In genomic region chr16:20901068-20901440, GRCh38 we compare ENCODE assay signal across 8 cellular contexts. TPM values are rescaled to one million over a fixed set of nuclear protein-coding genes. Genes with fewer than 3 reads are reported as not detected.
DNase-seq lines count a peak whose midpoint lies in the region; ATAC-seq, FAIRE-seq and TF ChIP-seq lines count a peak whose summit lies in the region.

No MANE protein-coding gene starts in this region.

- peak overlapping the region; percentile 89 for H3K9ac ChIP-seq in GM12878 (ENCODE audit: control insufficient read depth, insufficient read depth, low read length)
- peak overlapping the region; percentile 95 for H3K9ac ChIP-seq in HepG2 (ENCODE audit: insufficient read depth, low read depth, low read length)

- peaks cover 25% of the 10 kb centered on the region for H3K79me2 ChIP-seq in GM12878 (ENCODE audit: control insufficient read depth, insufficient read depth, low read length)
- H3K79me2 ChIP-seq in HepG2 (ENCODE audit: insufficient read depth, low read length): peaks cover 71% of the 10 kb centered on the region

- TF ChIP-seq EP300 in GM12878 (IDR thresholded peaks at IDR 0.05; ENCODE audit: borderline replicate concordance in 1 of 2, control insufficient read depth in 1 of 2, low read depth in 2 of 2, low read length in 2 of 2) (no peak), HepG2 (IDR thresholded peaks at IDR 0.05; ENCODE audit: low read depth in 2 of 2, low read length in 2 of 2) (no peak), HepG2 (CRISPR knock-in tag; IDR thresholded peaks at IDR 0.05; ENCODE audit: borderline replicate concordance) (no peak), upper lobe of left lung (IDR thresholded peaks at IDR 0.05) (no peak)

- H3K9me3 Mint-ChIP-seq in CD8-positive, alpha-beta T cell: no peaks in the 10 kb centered on the region

- BruUV-seq in GM12878 (replicated peaks; lab: Mats Ljungman, UMichigan) (no TSS peak), HepG2 (replicated peaks; lab: Mats Ljungman, UMichigan) (no TSS peak)

- H3K27me3 ChIP-seq in CD8-positive, alpha-beta T cell (ENCODE audit: insufficient read depth, low read length): no peaks in the 10 kb centered on the region
- H3K27me3 ChIP-seq in GM12878 (replicated peaks in 1 of 2; ENCODE audit: control insufficient read depth in 2 of 2, insufficient read depth in 2 of 2, low read length in 1 of 2) (no peaks in the 10 kb centered on the region), HepG2 (ENCODE audit: control insufficient read depth in 1 of 2, insufficient read depth in 2 of 2, low read length in 2 of 2) (no peaks in the 10 kb centered on the region; a peak in 1 of 5 replicates), upper lobe of left lung (no peaks in the 10 kb centered on the region)

- TF ChIP-seq RAD21 in GM12878 (IDR thresholded peaks at IDR 0.05; ENCODE audit: insufficient read depth, low read depth, low read length): no peak
- no peak for TF ChIP-seq RAD21 in HepG2 (CRISPR knock-in tag; IDR thresholded peaks at IDR 0.05)

- H3K27ac Mint-ChIP-seq in CD8-positive, alpha-beta T cell: peak overlapping the region; percentile 98

- H4K20me1 ChIP-seq in GM12878 (ENCODE audit: control insufficient read depth, insufficient read depth) (no peaks in the 10 kb centered on the region), HepG2 (ENCODE audit: insufficient read depth, low read length) (peaks cover 9% of the 10 kb centered on the region; the same call in 1 of the 2 replicates)

- H3K4me2 ChIP-seq in GM12878 (ENCODE audit: control insufficient read depth, insufficient read depth) (peak overlapping the region; percentile 79), HepG2 (ENCODE audit: low read depth, low read length) (peak overlapping the region; percentile 93)

- H3K4me1 ChIP-seq in CD8-positive, alpha-beta T cell (ENCODE audit: insufficient read depth, low read length): peaks cover 40% of the 10 kb centered on the region
- H3K4me1 ChIP-seq in GM12878 (ENCODE audit: control insufficient read depth, insufficient read depth, low read length) (peaks cover 22% of the 10 kb centered on the region), HepG2 (ENCODE audit: insufficient read depth, low read length) (peaks cover 80% of the 10 kb centered on the region), upper lobe of left lung (peaks cover 57 to 76% (median 62%) of the 10 kb centered on the region in 4 donors)

- TF ChIP-seq CTCF in CD8-positive, alpha-beta T cell (IDR thresholded peaks at IDR 0.05): no peak
- no peak for TF ChIP-seq CTCF in GM12878 (IDR thresholded peaks at IDR 0.05 in 2 of 3, conservative IDR thresholded peaks at IDR 0.05 in 1 of 3; ENCODE audit: control insufficient read depth in 2 of 3, extremely low read depth in 1 of 3, insufficient read depth in 1 of 3, low read depth in 3 of 3, low read length in 3 of 3)
- no peak for TF ChIP-seq CTCF in HepG2 (CRISPR knock-in tag; IDR thresholded peaks at IDR 0.05)
- no peak for TF ChIP-seq CTCF in upper lobe of left lung (IDR thresholded peaks at IDR 0.05)

- peak overlapping the region; percentile 45 for H2AFZ ChIP-seq in GM12878 (ENCODE audit: control insufficient read depth, low read depth, low read length)
- no peak overlapping the region for H2AFZ ChIP-seq in HepG2 (ENCODE audit: low read length)

- CTCF ChIA-PET in CD8-positive, alpha-beta T cell (lab: Charles Lee): no interaction called here
- CTCF ChIA-PET in GM12878 (lab: Yijun Ruan, JAX) (interaction anchor here (1.0 to 5.6 kb wide), 3 partner anchors 26 to 97 kb away, joined by 4 to 36 read pairs (median 6); no protein-coding TSS in a partner anchor), HepG2 (lab: Yijun Ruan, JAX; ENCODE audit: low intra/inter-chr PET ratio, low total read pairs) (no interaction called here)

- FAIRE-seq in GM12878 (lab: Jason Lieb, UNC): no peak
- FAIRE-seq in HepG2 (lab: Jason Lieb, UNC): no peak

- no peaks in the 10 kb centered on the region for H3K9me3 ChIP-seq in CD8-positive, alpha-beta T cell (ENCODE audit: low read length)
- no peaks in the 10 kb centered on the region for H3K9me3 ChIP-seq in GM12878 (replicated peaks; ENCODE audit: control insufficient read depth, insufficient read depth, low read length)
- H3K9me3 ChIP-seq in HepG2 (ENCODE audit: low read length): no peaks in the 10 kb centered on the region
- H3K9me3 ChIP-seq in upper lobe of left lung: no peaks in the 10 kb centered on the region

- in situ Hi-C loops in GM12878 (cut with MboI) (no loop called here), HepG2 (cut with HindIII; ENCODE audit: extremely low pct_ligation_motif_present, low pct_unique_long_range_greater_than_20kb) (no loop called here)

- intact Hi-C loops in CD8-positive, alpha-beta T cell (cut with DNase I, micrococcal nuclease): loop anchor here in 1 of 2 experiments (5.0 kb wide), 1 partner anchor 1396 kb away; the partner anchor contains the start of gene POLR3E
- intact Hi-C loops in GM12878 (cut with micrococcal nuclease; ENCODE audit: unreplicated experiment): loop anchor here (2.0 kb wide), 2 partner anchors 26 to 94 kb away; partner anchors contain the start of genes ERI2 and REXO5
- intact Hi-C loops in HepG2 (cut with micrococcal nuclease; ENCODE audit: unreplicated experiment): no loop called here

- DNase-seq in CD8-positive, alpha-beta T cell: no peak
- no peak for DNase-seq in GM12878 (ENCODE audit: low read depth, low spot score)
- no peak for DNase-seq in HepG2 (ENCODE audit: low spot score)
- no peak for DNase-seq in upper lobe of left lung
- DNase-seq in activated gamma-delta T cell (lab: John Stamatoyannopoulos, UW): no peak

- peak overlapping the region; percentile 80 for H3K4me3 ChIP-seq in CD8-positive, alpha-beta T cell (ENCODE audit: low read depth, low read length)
- H3K4me3 ChIP-seq in GM12878 (peak overlapping the region; percentile 82), HepG2 (replicated peaks in 1 of 3; ENCODE audit: insufficient read depth in 1 of 3, low read depth in 2 of 3, low read length in 3 of 3) (peak overlapping the region; percentile 83 to 95 (median 87)), upper lobe of left lung (peak overlapping the region; percentile 53 to 91 (median 74))

- no peaks in the 10 kb centered on the region for H3K27me3 Mint-ChIP-seq in CD8-positive, alpha-beta T cell (ENCODE audit: low read depth)

- 2% methylated on average over 20 of the region's 20 CpGs for WGBS in GM12878 (ENCODE audit: insufficient coverage, insufficient replicate concordance, low lambda C conversion rate, missing lambda C conversion rate)
- WGBS in HepG2 (ENCODE audit: low lambda C conversion rate): under 1% methylated on average over 20 of the region's 20 CpGs
- 1 to 6% methylated on average over 3 to 17 of the region's 20 CpGs for WGBS in upper lobe of left lung, 2 donors

- TF ChIP-seq POLR2A in GM12878 (IDR thresholded peaks at IDR 0.05; ENCODE audit: low read depth, low read length): peak; percentile 72
- TF ChIP-seq POLR2A in HepG2 (IDR thresholded peaks at IDR 0.05; ENCODE audit: insufficient read depth in 1 of 2, low read depth in 2 of 2, low read length in 2 of 2): no peak
- peak in 1 of 4 donors; percentile 28 for TF ChIP-seq POLR2A in upper lobe of left lung (IDR thresholded peaks at IDR 0.05)

- peaks cover 18% of the 10 kb centered on the region for H3K36me3 Mint-ChIP-seq in CD8-positive, alpha-beta T cell

- H3K27ac ChIP-seq in CD8-positive, alpha-beta T cell (ENCODE audit: low read depth, low read length): peak overlapping the region; percentile 93
- peak overlapping the region; percentile 96 for H3K27ac ChIP-seq in GM12878 (ENCODE audit: control insufficient read depth, insufficient read depth)
- H3K27ac ChIP-seq in HepG2 (ENCODE audit: extremely low read length, insufficient read depth, low read length): peak overlapping the region; percentile 94
- H3K27ac ChIP-seq in upper lobe of left lung: peak overlapping the region; percentile 95 to 99 (median 97)

- H3K36me3 ChIP-seq in CD8-positive, alpha-beta T cell (ENCODE audit: insufficient read depth, low read length): no peaks in the 10 kb centered on the region
- H3K36me3 ChIP-seq in GM12878 (ENCODE audit: control insufficient read depth in 2 of 2, insufficient read depth in 2 of 2, low read length in 1 of 2): no peaks in the 10 kb centered on the region; a peak in 1 of 4 replicates
- peaks cover 2 to 16% of the 10 kb centered on the region in 2 experiments for H3K36me3 ChIP-seq in HepG2 (replicated peaks in 1 of 2; ENCODE audit: control insufficient read depth in 1 of 2, insufficient read depth in 2 of 2, low read length in 2 of 2)
- H3K36me3 ChIP-seq in upper lobe of left lung: peaks cover 0 to 12% (median 0%) of the 10 kb centered on the region in 4 donors

- SMC1A ChIA-PET in GM12878 (lab: Charles Lee; ENCODE audit: uncharacterized antibody, unreplicated experiment): interaction anchor here (0.9 to 5.6 kb wide), 5 partner anchors 17 to 47 kb away, joined by 3 to 42 read pairs (median 10); no protein-coding TSS in a partner anchor

- RAD21 ChIA-PET in GM12878 (lab: Charles Lee; ENCODE audit: unreplicated experiment): interaction anchor here (3.8 kb wide), 2 partner anchors 26 to 35 kb away, joined by 27 to 31 read pairs; no protein-coding TSS in a partner anchor

- H3K4me1 Mint-ChIP-seq in CD8-positive, alpha-beta T cell (ENCODE audit: low read depth): peaks cover 72% of the 10 kb centered on the region

- peak; percentile 3 for ATAC-seq in CD8-positive, alpha-beta T cell
- ATAC-seq in HG03432 (IDR thresholded peaks at IDR 0.05; ENCODE audit: unreplicated experiment) (peak; percentile 4), GM12878 (peak; percentile 12; the same call in 1 of the 3 replicates), HepG2 (peak; percentile 19), upper lobe of left lung (ENCODE audit: low FRiP score in 2 of 2) (peak in 1 of 2 donors; percentile 6), HG03442 (IDR thresholded peaks at IDR 0.05; ENCODE audit: unreplicated experiment) (no peak), HG03354 (IDR thresholded peaks at IDR 0.05; ENCODE audit: poor library complexity, severe bottlenecking, unreplicated experiment) (no peak)

- peak overlapping the region; percentile 96 for H3K4me3 Mint-ChIP-seq in CD8-positive, alpha-beta T cell

- POLR2A ChIA-PET in CD8-positive, alpha-beta T cell (lab: Charles Lee): interaction anchor here (0.7 to 1.3 kb wide), 4 partner anchors 26 to 257 kb away, joined by 3 to 11 read pairs (median 3); partner anchors contain the start of genes ERI2, LDAF1 and REXO5
- POLR2A ChIA-PET in GM12878 (lab: Charles Lee) (interaction anchor here (0.8 to 4.3 kb wide), 5 partner anchors 22 to 35 kb away, joined by 3 to 27 read pairs (median 9); no protein-coding TSS in a partner anchor), HepG2 (lab: Yijun Ruan, JAX) (interaction anchor here (1.1 to 3.4 kb wide), 10 partner anchors 8 to 399 kb away, joined by 3 to 20 read pairs (median 8); partner anchors contain the start of genes ERI2 and REXO5)

RNA-seq across cellular contexts. Expression of gene LYRM1, which starts 0.5 kb away (rescaled TPM):
- total RNA-seq in CD8-positive, alpha-beta T cell: 10 to 100 TPM; 12.4 to 12.7 TPM
- total RNA-seq in GM12878 (2013; cell fraction: nucleolus; rRNA removed): 12.4 and 15.2 TPM in 2 replicates
- total RNA-seq in GM12878 (2014; rRNA removed) (24.9 and 27.2 TPM in 2 replicates), GM12878 (2014; rRNA removed; fragmentation: Illumina TruSeq; extraction: Trizol) (37.2 and 41.0 TPM in 2 replicates), GM12878 (2021) (18.4 and 19.4 TPM in 2 replicates), HepG2 (2016; rRNA removed; fragmentation: Illumina TruSeq; extraction: Trizol) (82.6 and 106 TPM in 2 replicates), upper lobe of left lung (10 to 100 TPM in 5 of 6 donors, 1 to 10 TPM in 1; 6.8 to 34.4 (median 22.3) TPM)
- polyA plus RNA-seq in GM12878 (2011; ENCODE audit: low read depth): 26.1 TPM
- polyA plus RNA-seq in GM12878 (2011; rRNA removed) (54.4 and 81.5 TPM in 2 replicates), GM12878 (2014; fragmentation: Illumina TruSeq; extraction: Trizol) (43.8 and 44.8 TPM in 2 replicates), GM12878 (2014; fragmentation: Nextera tagmentation; extraction: Ambion mirVana) (10 to 100 TPM; 36.9 to 43.7 TPM), GM12878 (2014; rRNA removed) (29.3 and 30.2 TPM in 2 replicates), GM12878 (2016; fragmentation: Nextera tagmentation; extraction: Ambion mirVana) (10 to 100 TPM; 38.9 to 40.5 TPM), HepG2 (2011; rRNA removed) (46.1 and 59.2 TPM in 2 replicates)
- polyA plus RNA-seq in GM12878 (2011; cell fraction: cytosol; rRNA removed): 28.2 and 33.0 TPM in 2 replicates
- polyA plus RNA-seq in GM12878 (2011; cell fraction: nucleus; rRNA removed): 18.8 and 24.1 TPM in 2 replicates
- polyA plus RNA-seq in GM12878 (2012): 26.8 and 27.8 TPM in 2 replicates
- 20.1 and 26.8 TPM in 2 replicates for polyA minus RNA-seq in GM12878 (2011; rRNA and poly(A)+ RNA removed)
- 15.2 and 16.8 TPM in 2 replicates for polyA minus RNA-seq in GM12878 (2011; cell fraction: cytosol; rRNA and poly(A)+ RNA removed)
- 5.7 and 6.6 TPM in 2 replicates for polyA minus RNA-seq in GM12878 (2011; cell fraction: nucleus; rRNA and poly(A)+ RNA removed)
- 95.5 and 110 TPM in 2 replicates for total RNA-seq in HepG2 (2016; cell fraction: cytosol; rRNA removed; fragmentation: Illumina TruSeq; extraction: Trizol; ENCODE audit: low read depth)
- 87.8 and 105 TPM in 2 replicates for total RNA-seq in HepG2 (2016; cell fraction: insoluble cytoplasmic fraction; rRNA removed; fragmentation: Illumina TruSeq; extraction: Trizol)
- 174 and 185 TPM in 2 replicates for total RNA-seq in HepG2 (2016; cell fraction: membrane; rRNA removed; fragmentation: Illumina TruSeq; extraction: Trizol)
- 39.6 and 43.2 TPM in 2 replicates for total RNA-seq in HepG2 (2016; cell fraction: nucleus; rRNA removed; fragmentation: Illumina TruSeq; extraction: Trizol)
- polyA plus RNA-seq in HepG2 (2011; cell fraction: cytosol; rRNA removed): 37.9 and 54.1 TPM in 2 replicates
- polyA plus RNA-seq in HepG2 (2011; cell fraction: nucleus; rRNA removed): 18.8 and 19.1 TPM in 2 replicates
- polyA plus RNA-seq in HepG2 (2012): 51.6 and 58.6 TPM in 2 replicates
- polyA plus RNA-seq in HepG2 (2016; cell fraction: cytosol; fragmentation: Illumina TruSeq; extraction: Trizol; ENCODE audit: low read depth): 162 and 195 TPM in 2 replicates
- polyA plus RNA-seq in HepG2 (2016; cell fraction: insoluble cytoplasmic fraction; fragmentation: Illumina TruSeq; extraction: Trizol; ENCODE audit: low read depth): 151 and 158 TPM in 2 replicates
- 245 TPM in 2 replicates for polyA plus RNA-seq in HepG2 (2016; cell fraction: membrane; fragmentation: Illumina TruSeq; extraction: Trizol; ENCODE audit: low read depth)
- polyA plus RNA-seq in HepG2 (2016; cell fraction: nucleus; fragmentation: Illumina TruSeq; extraction: Trizol; ENCODE audit: insufficient read depth, low read depth): 81.9 and 88.0 TPM in 2 replicates
- 6.1 and 16.0 TPM in 2 replicates for polyA minus RNA-seq in HepG2 (2011; rRNA and poly(A)+ RNA removed; ENCODE audit: low replicate concordance)
- 23.7 and 24.1 TPM in 2 replicates for polyA minus RNA-seq in HepG2 (2011; cell fraction: cytosol; rRNA and poly(A)+ RNA removed)
- polyA minus RNA-seq in HepG2 (2011; cell fraction: nucleus; rRNA and poly(A)+ RNA removed): 16.4 and 21.4 TPM in 2 replicates

RNA-seq across cellular contexts. Expression of gene DCUN1D3, which starts 0.9 kb away (rescaled TPM):
- total RNA-seq in CD8-positive, alpha-beta T cell: 1 to 10 TPM; 2.3 to 2.6 TPM
- 6.1 and 7.6 TPM in 2 replicates for total RNA-seq in GM12878 (2013; cell fraction: nucleolus; rRNA removed)
- total RNA-seq in GM12878 (2014; rRNA removed) (2.4 and 2.8 TPM in 2 replicates), GM12878 (2014; rRNA removed; fragmentation: Illumina TruSeq; extraction: Trizol) (2.3 and 2.5 TPM in 2 replicates), GM12878 (2021) (3.5 and 3.7 TPM in 2 replicates), HepG2 (2016; rRNA removed; fragmentation: Illumina TruSeq; extraction: Trizol) (19.3 and 26.1 TPM in 2 replicates), upper lobe of left lung (10 to 100 TPM in 5 of 6 donors, 1 to 10 TPM in 1; 7.2 to 33.0 (median 19.3) TPM)
- polyA plus RNA-seq in GM12878 (2011; ENCODE audit: low read depth): 1.7 TPM
- polyA plus RNA-seq in GM12878 (2011; rRNA removed) (4.5 and 5.5 TPM in 2 replicates), GM12878 (2014; fragmentation: Illumina TruSeq; extraction: Trizol) (1.6 and 1.8 TPM in 2 replicates), GM12878 (2014; fragmentation: Nextera tagmentation; extraction: Ambion mirVana) (1 to 10 TPM in 1 of 2 experiments, under 1 TPM in 1; 0.47 to 1.2 TPM), GM12878 (2014; rRNA removed) (1.9 TPM in 2 replicates), GM12878 (2016; fragmentation: Nextera tagmentation; extraction: Ambion mirVana) (1 to 10 TPM; 1.3 to 1.8 TPM), HepG2 (2011; rRNA removed) (5.0 and 6.3 TPM in 2 replicates)
- 3.1 and 3.5 TPM in 2 replicates for polyA plus RNA-seq in GM12878 (2011; cell fraction: cytosol; rRNA removed)
- 6.2 and 7.4 TPM in 2 replicates for polyA plus RNA-seq in GM12878 (2011; cell fraction: nucleus; rRNA removed)
- 2.1 and 2.6 TPM in 2 replicates for polyA plus RNA-seq in GM12878 (2012)
- polyA minus RNA-seq in GM12878 (2011; rRNA and poly(A)+ RNA removed): 6.0 and 7.6 TPM in 2 replicates
- polyA minus RNA-seq in GM12878 (2011; cell fraction: cytosol; rRNA and poly(A)+ RNA removed): 2.4 and 2.9 TPM in 2 replicates
- polyA minus RNA-seq in GM12878 (2011; cell fraction: nucleus; rRNA and poly(A)+ RNA removed): 5.8 and 7.0 TPM in 2 replicates
- total RNA-seq in HepG2 (2016; cell fraction: cytosol; rRNA removed; fragmentation: Illumina TruSeq; extraction: Trizol; ENCODE audit: low read depth): 5.0 and 5.9 TPM in 2 replicates
- 19.9 and 24.5 TPM in 2 replicates for total RNA-seq in HepG2 (2016; cell fraction: insoluble cytoplasmic fraction; rRNA removed; fragmentation: Illumina TruSeq; extraction: Trizol)
- total RNA-seq in HepG2 (2016; cell fraction: membrane; rRNA removed; fragmentation: Illumina TruSeq; extraction: Trizol): 16.0 and 17.0 TPM in 2 replicates
- total RNA-seq in HepG2 (2016; cell fraction: nucleus; rRNA removed; fragmentation: Illumina TruSeq; extraction: Trizol): 14.7 and 15.1 TPM in 2 replicates
- polyA plus RNA-seq in HepG2 (2011; cell fraction: cytosol; rRNA removed): 3.9 and 4.7 TPM in 2 replicates
- 12.3 and 12.9 TPM in 2 replicates for polyA plus RNA-seq in HepG2 (2011; cell fraction: nucleus; rRNA removed)
- 5.8 and 5.9 TPM in 2 replicates for polyA plus RNA-seq in HepG2 (2012)
- 0.90 and 1.3 TPM in 2 replicates for polyA plus RNA-seq in HepG2 (2016; cell fraction: cytosol; fragmentation: Illumina TruSeq; extraction: Trizol; ENCODE audit: low read depth)
- 10.0 and 11.9 TPM in 2 replicates for polyA plus RNA-seq in HepG2 (2016; cell fraction: insoluble cytoplasmic fraction; fragmentation: Illumina TruSeq; extraction: Trizol; ENCODE audit: low read depth)
- polyA plus RNA-seq in HepG2 (2016; cell fraction: membrane; fragmentation: Illumina TruSeq; extraction: Trizol; ENCODE audit: low read depth): 4.5 and 5.0 TPM in 2 replicates
- polyA plus RNA-seq in HepG2 (2016; cell fraction: nucleus; fragmentation: Illumina TruSeq; extraction: Trizol; ENCODE audit: insufficient read depth, low read depth): 19.3 and 20.7 TPM in 2 replicates
- polyA minus RNA-seq in HepG2 (2011; rRNA and poly(A)+ RNA removed; ENCODE audit: low replicate concordance): 4.9 and 13.7 TPM in 2 replicates
- polyA minus RNA-seq in HepG2 (2011; cell fraction: cytosol; rRNA and poly(A)+ RNA removed): 9.6 and 11.5 TPM in 2 replicates
- 39.1 and 40.5 TPM in 2 replicates for polyA minus RNA-seq in HepG2 (2011; cell fraction: nucleus; rRNA and poly(A)+ RNA removed)

Comparison
In these comparisons a context has a peak if more than half of its experiments do, and no peak if none do; other contexts are left out.
1. ATAC-seq: peak in CD8-positive, alpha-beta T cell (single experiment), HG03432 (single experiment), GM12878 (single experiment) and HepG2 (single experiment); none in HG03442 (single experiment) and HG03354 (single experiment).
2. Peak in every context shown above with its lines, with median percentiles within 50 percentile points of each other: H3K27ac ChIP-seq and H3K4me3 ChIP-seq.